In genomic region chr7:631966-632830, GRCh38 we compare ENCODE assay signal across 24 cellular contexts.
"Had no signal": no experiment of that assay in that cellular context is flagged by ENCODE, and none has a peak within 500 bp of the region (broad histone marks: within the 10 kb centered on the region; RNA-seq: fewer than 3 reads in every experiment).

No MANE protein-coding gene starts in this region.

- DNase-seq: activated B cell treated with CpG ODN at 0.5 μM for 24 hours; activated CD4-positive, alpha-beta memory T cell treated with anti-CD3 and anti-CD28 coated beads for 36 hours; activated CD4-positive, alpha-beta T cell treated with anti-CD3 and anti-CD28 coated beads for 48 hours; activated CD8-positive, alpha-beta memory T cell treated with anti-CD3 and anti-CD28 coated beads, Interleukin-2, amount 50 U/mL, for 4 hours; activated naive CD8-positive, alpha-beta T cell treated with anti-CD3 and anti-CD28 coated beads, Interleukin-2, amount 50 U/mL, for 24 hours; amygdala; foreskin fibroblast; hippocampal formation; stimulated activated CD4-positive, alpha-beta T cell treated with anti-CD3 and anti-CD28 coated beads, Interleukin-15, amount 100 ng/mL, for 24 hours; stimulated activated CD4-positive, alpha-beta T cell treated with anti-CD3 and anti-CD28 coated beads, Interleukin-2, amount 100 ng/mL, for 24 hours; stimulated activated naive B cell treated with anti-CD40 and anti-IgM and Interleukin-4, amounts not matched to agents 10 μg/mL and 1 μg/mL and 100 μg/mL, for 72 hours; stomach; T-helper 2 cell; tibial artery had no signal

- H3K4me3 ChIP-seq: lung, ovary, prostate gland, smooth muscle cell, stomach, tibial artery had no signal

- H3K27ac Mint-ChIP-seq: activated B cell treated with CpG ODN at 0.5 μM for 24 hours; activated CD4-positive, alpha-beta memory T cell treated with anti-CD3 and anti-CD28 coated beads for 36 hours; activated naive CD4-positive, alpha-beta T cell treated with anti-CD3 and anti-CD28 coated beads, Interleukin-2, amount 50 U/mL, for 24 hours; activated naive CD8-positive, alpha-beta T cell treated with anti-CD3 and anti-CD28 coated beads, Interleukin-2, amount 50 U/mL, for 24 hours; activated T-helper 1 cell treated with anti-CD3 and anti-CD28 coated beads, Interleukin-12 subunit alpha, Interleukin-12 subunit beta, Interleukin-2, Interleukin-4 antibody, amounts not matched to agents 30 ng/mL and 10 ng/mL and 1 ng/mL, durations not matched to agents 14 hours and 24 hours and 36 hours; nephron; stimulated activated naive B cell treated with anti-CD40 and anti-IgM and Interleukin-4, amounts not matched to agents 10 μg/mL and 1 μg/mL and 100 μg/mL, for 72 hours had no signal

- H3K9me3 ChIP-seq: neutrophil, ovary, prostate gland, stomach, tibial artery had no signal

- H3K36me3 ChIP-seq: neutrophil, ovary, prostate gland, stomach, tibial artery had no signal

- H3K27me3 ChIP-seq: neutrophil, ovary, stomach, tibial artery had no signal

- H3K36me3 Mint-ChIP-seq: activated CD4-positive, alpha-beta memory T cell treated with anti-CD3 and anti-CD28 coated beads for 36 hours had no signal

- H3K4me1 Mint-ChIP-seq: activated B cell treated with CpG ODN at 0.5 μM for 24 hours; activated naive CD8-positive, alpha-beta T cell treated with anti-CD3 and anti-CD28 coated beads, Interleukin-2, amount 50 U/mL, for 24 hours; nephron had no signal

- H3K4me3 Mint-ChIP-seq: activated B cell treated with CpG ODN at 0.5 μM for 24 hours; activated CD4-positive, alpha-beta memory T cell treated with anti-CD3 and anti-CD28 coated beads for 36 hours; activated naive CD4-positive, alpha-beta T cell treated with anti-CD3 and anti-CD28 coated beads, Interleukin-2, amount 50 U/mL, for 24 hours; activated naive CD8-positive, alpha-beta T cell treated with anti-CD3 and anti-CD28 coated beads, Interleukin-2, amount 50 U/mL, for 24 hours; activated T-helper 1 cell treated with anti-CD3 and anti-CD28 coated beads, Interleukin-12 subunit alpha, Interleukin-12 subunit beta, Interleukin-2, Interleukin-4 antibody, amounts not matched to agents 30 ng/mL and 10 ng/mL and 1 ng/mL, durations not matched to agents 14 hours and 24 hours and 36 hours; nephron; stimulated activated naive B cell treated with anti-CD40 and anti-IgM and Interleukin-4, amounts not matched to agents 10 μg/mL and 1 μg/mL and 100 μg/mL, for 72 hours had no signal

- H3K9me3 Mint-ChIP-seq: activated B cell treated with CpG ODN at 0.5 μM for 24 hours; activated CD4-positive, alpha-beta memory T cell treated with anti-CD3 and anti-CD28 coated beads for 36 hours; activated naive CD4-positive, alpha-beta T cell treated with anti-CD3 and anti-CD28 coated beads, Interleukin-2, amount 50 U/mL, for 24 hours; activated naive CD8-positive, alpha-beta T cell treated with anti-CD3 and anti-CD28 coated beads, Interleukin-2, amount 50 U/mL, for 24 hours; activated T-helper 1 cell treated with anti-CD3 and anti-CD28 coated beads, Interleukin-12 subunit alpha, Interleukin-12 subunit beta, Interleukin-2, Interleukin-4 antibody, amounts not matched to agents 30 ng/mL and 10 ng/mL and 1 ng/mL, durations not matched to agents 14 hours and 24 hours and 36 hours had no signal

- H3K27me3 Mint-ChIP-seq: activated B cell treated with CpG ODN at 0.5 μM for 24 hours; activated CD4-positive, alpha-beta memory T cell treated with anti-CD3 and anti-CD28 coated beads for 36 hours; activated naive CD4-positive, alpha-beta T cell treated with anti-CD3 and anti-CD28 coated beads, Interleukin-2, amount 50 U/mL, for 24 hours; activated naive CD8-positive, alpha-beta T cell treated with anti-CD3 and anti-CD28 coated beads, Interleukin-2, amount 50 U/mL, for 24 hours; stimulated activated naive B cell treated with anti-CD40 and anti-IgM and Interleukin-4, amounts not matched to agents 10 μg/mL and 1 μg/mL and 100 μg/mL, for 72 hours had no signal

- H3K4me1 ChIP-seq: prostate gland, tibial artery had no signal

- H3K27ac ChIP-seq: neutrophil, ovary, prostate gland, stomach, tibial artery had no signal

- H3K4me2 ChIP-seq: smooth muscle cell had no signal

- ATAC-seq: activated naive CD8-positive, alpha-beta T cell treated with anti-CD3 and anti-CD28 coated beads, Interleukin-2, amount 50 U/mL, for 24 hours; left lobe of liver; SK-N-SH treated with all-trans-retinoic acid at 6 μM for 48 hours; stimulated activated naive B cell treated with anti-CD40 and anti-IgM and Interleukin-4, amounts not matched to agents 10 μg/mL and 1 μg/mL and 100 μg/mL, for 72 hours had no signal
